1 cellular context compared by ENCODE assay signal in genomic region chr16:1989826-1990335, GRCh38.
TF ChIP-seq lines count a peak whose summit lies in the region.

Gene SYNGR3, plus strand, starts transcription at chr16:1989970. Its CDS starts 133 bp downstream, at chr16:1990103.

TF ChIP-seq in WTC11, 78 proteins besides CTCF, POLR2A, EP300 and RAD21 (continued from another document):
- TF ChIP-seq ZNF281 (CRISPR knock-in tag; IDR thresholded peaks at IDR 0.05) (no peak), ZNF416 (CRISPR knock-in tag; IDR thresholded peaks at IDR 0.05) (0 out of 2 replicates have a peak, but pooled peaks have one; percentile 52), ZNF671 (CRISPR knock-in tag; IDR thresholded peaks at IDR 0.05) (no peak), NR3C1 (CRISPR knock-in tag; conservative IDR thresholded peaks at IDR 0.05; ENCODE audit: low read depth) (no peak), USF1 (CRISPR knock-in tag; IDR thresholded peaks at IDR 0.05) (no peak), HMGXB4 (CRISPR knock-in tag; IDR thresholded peaks at IDR 0.05) (no peak), E2F4 (CRISPR knock-in tag; IDR thresholded peaks at IDR 0.05; ENCODE audit: borderline replicate concordance, low read depth) (no peak), ESRRA (CRISPR knock-in tag; IDR thresholded peaks at IDR 0.05; ENCODE audit: borderline replicate concordance) (no peak), ZSCAN18 (CRISPR knock-in tag; IDR thresholded peaks at IDR 0.05) (0 out of 2 replicates have a peak, but pooled peaks have one; percentile 17)
